2 cellular contexts compared by ENCODE assay signal in the genomic region with DNA sequence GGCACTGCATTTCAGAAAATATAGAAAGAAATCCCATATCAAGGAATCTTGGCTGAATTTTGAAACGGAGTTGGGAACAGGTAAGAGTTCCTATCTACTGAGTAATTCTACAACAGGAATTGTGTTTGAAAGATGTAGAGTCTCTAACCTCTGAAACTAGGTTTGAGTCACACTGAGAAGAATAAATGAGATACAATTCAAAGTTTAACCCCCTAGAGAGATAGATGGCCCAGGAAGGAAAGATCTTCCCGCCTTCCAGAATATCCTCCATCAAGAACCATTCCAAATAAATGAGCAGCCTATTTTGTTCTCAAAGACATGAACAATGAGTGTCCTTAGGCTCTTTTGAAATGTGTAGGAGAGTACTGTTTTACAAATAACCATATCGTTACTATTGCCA.
TF ChIP-seq lines count a peak whose summit lies in the region.

No MANE protein-coding gene starts in this region.

TF ChIP-seq in GM23338, 12 proteins besides CTCF, POLR2A, EP300 and RAD21:
- TF ChIP-seq STAT1 (IDR thresholded peaks at IDR 0.05; ENCODE audit: unreplicated experiment) (no peak), NANOG (IDR thresholded peaks at IDR 0.05; ENCODE audit: borderline replicate concordance) (peak; percentile 50; the same call in 1 of the 2 replicates)

TF ChIP-seq in H1, 55 proteins besides CTCF, POLR2A, EP300 and RAD21:
- TF ChIP-seq NANOG (IDR thresholded peaks at IDR 0.05; ENCODE audit: insufficient read depth, low read depth, low read length, poor library complexity, severe bottlenecking) (peak; percentile 85), SP2 (IDR thresholded peaks at IDR 0.05; ENCODE audit: low read length) (no peak)
